16 cellular contexts compared by ENCODE assay signal in genomic region chr1:74380252-74380651, GRCh38.
"Had no signal": no experiment of that assay in that cellular context is flagged by ENCODE, and none has a peak within 500 bp of the region (broad histone marks: within the 10 kb centered on the region; RNA-seq: fewer than 3 reads in every experiment).

No MANE protein-coding gene starts in this region.

- H3K36me3 ChIP-seq: ovary, suprapubic skin, tibial artery, upper lobe of left lung, vagina had no signal

- H3K27ac ChIP-seq: coronary artery, ovary, suprapubic skin, tibial artery, upper lobe of left lung, vagina had no signal

- H3K27ac Mint-ChIP-seq: naive thymus-derived CD4-positive, alpha-beta T cell; nephron progenitor cell had no signal

- FAIRE-seq: frontal cortex had no signal

- H3K4me3 ChIP-seq: coronary artery, ovary, smooth muscle cell, suprapubic skin, tibial artery, upper lobe of left lung, vagina had no signal

- DNase-seq: effector CD8-positive, alpha-beta T cell; islet precursor cell; mesendoderm; naive thymus-derived CD4-positive, alpha-beta T cell; nephron progenitor cell; ovary; right cardiac atrium; stimulated activated CD4-positive, alpha-beta T cell treated with anti-CD3 and anti-CD28 coated beads, Interleukin-2, amount 100 ng/mL, for 48 hours; stimulated activated naive CD4-positive, alpha-beta T cell treated with Interleukin-2 at 50 U/mL for 16 hours; tibial artery; upper lobe of left lung had no signal

- H3K4me1 Mint-ChIP-seq: naive thymus-derived CD4-positive, alpha-beta T cell had no signal

- H3K4me1 ChIP-seq: suprapubic skin, tibial artery, upper lobe of left lung, vagina had no signal

- H3K4me2 ChIP-seq: smooth muscle cell had no signal

- ATAC-seq: naive thymus-derived CD4-positive, alpha-beta T cell had no signal

- H3K9me3 ChIP-seq: ovary, suprapubic skin, tibial artery, upper lobe of left lung, vagina had no signal

- H3K4me3 Mint-ChIP-seq: naive thymus-derived CD4-positive, alpha-beta T cell; nephron progenitor cell had no signal

- H3K36me3 Mint-ChIP-seq: naive thymus-derived CD4-positive, alpha-beta T cell had no signal

- H3K27me3 ChIP-seq: ovary, suprapubic skin, tibial artery, upper lobe of left lung, vagina had no signal
